In genomic region chr4:8067274-8067936, GRCh38 we compare ENCODE assay signal across 1 cellular context.
A peak's percentile ranks its signal among the peaks of the same experiment; 100 is the strongest.
TF ChIP-seq lines count a peak whose summit lies in the region.

No MANE protein-coding gene starts in this region.

TF ChIP-seq in HepG2, 621 proteins besides CTCF, POLR2A, EP300 and RAD21 (continued from another document):
- no peak for TF ChIP-seq ZFYVE20 (CRISPR knock-in tag; IDR thresholded peaks at IDR 0.05; ENCODE audit: borderline replicate concordance, low read depth)
- TF ChIP-seq ZNF230 (CRISPR knock-in tag; IDR thresholded peaks at IDR 0.05), result no peak
- TF ChIP-seq USF2 (IDR thresholded peaks at IDR 0.05; ENCODE audit: low read depth, low read length), result peak; percentile 20; the same call in 1 of the 2 replicates
- no peak for TF ChIP-seq USF2 (CRISPR knock-in tag; IDR thresholded peaks at IDR 0.05; ENCODE audit: borderline replicate concordance)
- TF ChIP-seq RXRA (CRISPR knock-in tag; IDR thresholded peaks at IDR 0.05), result no peak
- no peak for TF ChIP-seq MEIS2 (CRISPR knock-in tag; IDR thresholded peaks at IDR 0.05)
- no peak for TF ChIP-seq MIER3 (CRISPR knock-in tag; IDR thresholded peaks at IDR 0.05; ENCODE audit: borderline replicate concordance)
- TF ChIP-seq DMTF1 (CRISPR knock-in tag; IDR thresholded peaks at IDR 0.05), result no peak
- TF ChIP-seq ZKSCAN1 (IDR thresholded peaks at IDR 0.05; ENCODE audit: low read length), result no peak
- TF ChIP-seq ZNF629 (CRISPR knock-in tag; conservative IDR thresholded peaks at IDR 0.05), result no peak
- TF ChIP-seq ZNF597 (CRISPR knock-in tag; IDR thresholded peaks at IDR 0.05), result no peak
- no peak for TF ChIP-seq KAT2B (IDR thresholded peaks at IDR 0.05; ENCODE audit: borderline replicate concordance, low read depth, low read length)
- no peak for TF ChIP-seq IRX3 (CRISPR knock-in tag; IDR thresholded peaks at IDR 0.05; ENCODE audit: borderline replicate concordance, low read depth)
- TF ChIP-seq BHLHE40 (IDR thresholded peaks at IDR 0.05; ENCODE audit: low read length), result 0 out of 2 replicates have a peak, but pooled peaks have one; percentile 7
- no peak for TF ChIP-seq PCBP2 (optimal IDR thresholded peaks at IDR 0.05; ENCODE audit: low read depth, low read length, poor library complexity, severe bottlenecking)
- no peak for TF ChIP-seq SMAD1 (CRISPR knock-in tag; IDR thresholded peaks at IDR 0.05; ENCODE audit: borderline replicate concordance, low read depth)
- TF ChIP-seq FOSL2 (CRISPR knock-in tag; IDR thresholded peaks at IDR 0.05), result 0 out of 2 replicates have a peak, but pooled peaks have one; percentile 11
- no peak for TF ChIP-seq SNRNP70 (IDR thresholded peaks at IDR 0.05; ENCODE audit: low read depth, low read length)
- TF ChIP-seq KMT2B (CRISPR knock-in tag; IDR thresholded peaks at IDR 0.05), result no peak
- no peak for TF ChIP-seq ZNF337 (CRISPR knock-in tag; IDR thresholded peaks at IDR 0.05; ENCODE audit: borderline replicate concordance, low read depth)
- TF ChIP-seq TP53 (CRISPR knock-in tag; conservative IDR thresholded peaks at IDR 0.05), result no peak
- no peak for TF ChIP-seq NFIC (IDR thresholded peaks at IDR 0.05; ENCODE audit: low read length)
